In the genomic region with DNA sequence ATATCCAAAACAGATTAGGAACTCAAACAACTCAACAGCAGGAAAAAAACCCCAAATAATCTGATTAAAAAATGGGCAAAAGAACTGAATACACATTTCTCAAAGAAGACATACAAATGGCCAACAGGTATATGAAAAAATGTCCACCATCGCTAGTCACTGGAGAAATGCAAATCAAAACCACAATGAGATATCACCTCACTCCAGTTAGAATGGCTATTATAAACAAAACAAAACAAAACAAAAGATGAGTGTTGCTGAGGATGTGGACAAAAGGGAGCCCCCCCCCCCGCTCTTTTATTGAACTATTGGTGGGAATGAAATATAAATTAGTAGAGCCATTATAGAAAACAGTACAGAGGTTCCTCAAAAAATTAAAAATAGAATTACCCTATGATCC, we compare ENCODE assay signal across 2 cellular contexts.
TF ChIP-seq lines count a peak whose summit lies in the region.

No MANE protein-coding gene starts in this region.

TF ChIP-seq in SK-N-SH, 30 proteins besides CTCF, POLR2A, EP300 and RAD21 (continued from another document):
- TF ChIP-seq FOXJ3 (CRISPR knock-in tag; IDR thresholded peaks at IDR 0.05): no peak
- TF ChIP-seq EZH2phosphoT487 (IDR thresholded peaks at IDR 0.05; ENCODE audit: borderline replicate concordance, low read depth): no peak
- TF ChIP-seq, protein P1, sequence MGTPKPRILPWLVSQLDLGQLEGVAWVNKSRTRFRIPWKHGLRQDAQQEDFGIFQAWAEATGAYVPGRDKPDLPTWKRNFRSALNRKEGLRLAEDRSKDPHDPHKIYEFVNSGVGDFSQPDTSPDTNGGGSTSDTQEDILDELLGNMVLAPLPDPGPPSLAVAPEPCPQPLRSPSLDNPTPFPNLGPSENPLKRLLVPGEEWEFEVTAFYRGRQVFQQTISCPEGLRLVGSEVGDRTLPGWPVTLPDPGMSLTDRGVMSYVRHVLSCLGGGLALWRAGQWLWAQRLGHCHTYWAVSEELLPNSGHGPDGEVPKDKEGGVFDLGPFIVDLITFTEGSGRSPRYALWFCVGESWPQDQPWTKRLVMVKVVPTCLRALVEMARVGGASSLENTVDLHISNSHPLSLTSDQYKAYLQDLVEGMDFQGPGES (IDR thresholded peaks at IDR 0.05; ENCODE audit: low read depth, low read length): no peak
- no peak for TF ChIP-seq ELF1 (IDR thresholded peaks at IDR 0.05)

TF ChIP-seq in SK-N-SH treated with all-trans-retinoic acid at 6 μM for 48 hours, 23 proteins besides CTCF, POLR2A, EP300 and RAD21 (continued from another document):
- TF ChIP-seq OSR1 (CRISPR knock-in tag; IDR thresholded peaks at IDR 0.05) (no peak), GLIS3 (CRISPR knock-in tag; IDR thresholded peaks at IDR 0.05) (no peak), ZFP30 (CRISPR knock-in tag; IDR thresholded peaks at IDR 0.05) (no peak)
